Comparison of ENCODE assay signal across 15 cellular contexts in the genomic region with DNA sequence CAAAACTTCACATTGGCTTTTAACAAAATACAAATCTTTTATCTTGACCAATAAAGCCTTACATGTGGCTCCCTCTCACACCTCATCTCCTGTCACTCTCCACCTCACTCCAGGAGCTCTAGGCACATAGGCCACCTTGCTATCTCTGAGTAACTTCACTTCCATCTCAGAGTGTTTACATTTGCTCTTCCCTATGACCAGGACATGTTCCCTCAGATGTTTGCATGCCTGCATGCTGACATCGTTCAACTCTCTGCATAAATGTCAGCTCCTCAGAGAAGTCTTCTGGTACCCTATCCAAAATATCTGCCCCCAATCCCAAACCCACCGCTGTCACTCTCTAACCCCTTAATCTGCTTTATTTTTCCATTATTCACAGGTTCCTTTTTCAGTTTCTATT.
DNase-seq lines count a peak whose midpoint lies in the region; ATAC-seq and TF ChIP-seq lines count a peak whose summit lies in the region.
"Had no signal": no experiment of that assay in that cellular context is flagged by ENCODE, and none has a peak within 500 bp of the region (broad histone marks: within the 10 kb centered on the region; RNA-seq: fewer than 3 reads in every experiment).

No MANE protein-coding gene starts in this region.

- TF ChIP-seq CTCF in natural killer cell (IDR thresholded peaks at IDR 0.05): no peak
- TF ChIP-seq CTCF in type B pancreatic cell (conservative IDR thresholded peaks at IDR 0.05): no peak

- H3K4me3 Mint-ChIP-seq in natural killer cell treated with Interleukin-12 subunit alpha and Interleukin-12 subunit beta and Interleukin-15 and Interleukin-18, amount 100 ng/mL, for 72 hours: peak overlapping the region; percentile 33
- H3K4me3 Mint-ChIP-seq in natural killer cell (no peak overlapping the region), type B pancreatic cell (no peak overlapping the region)
- H3K4me3 Mint-ChIP-seq in activated T-helper 1 cell treated with anti-CD3 and anti-CD28 coated beads, Interleukin-12 subunit alpha, Interleukin-12 subunit beta, Interleukin-2, Interleukin-4 antibody, amounts not matched to agents 30 ng/mL and 10 ng/mL and 1 ng/mL, durations not matched to agents 14 hours and 24 hours and 36 hours: peak overlapping the region; percentile 25
- H3K4me3 Mint-ChIP-seq in stimulated activated naive B cell treated with anti-CD40 and anti-IgM and Interleukin-4, amounts not matched to agents 10 μg/mL and 1 μg/mL and 100 μg/mL, for 72 hours: no peak overlapping the region
- H3K4me3 Mint-ChIP-seq: T-helper 1 cell treated with Interleukin-12 subunit alpha and Interleukin-12 subunit beta and Interleukin-4 antibody, amounts not matched to agents 30 μg/mL and 1 μg/mL, for 36 hours had no signal

- no peaks in the 10 kb centered on the region; the same call in 1 of the 2 replicates for H3K27me3 ChIP-seq in H7 (ENCODE audit: control insufficient read depth, insufficient read depth, low read length)
- H3K27me3 ChIP-seq: BE2C had no signal

- H3K9me3 Mint-ChIP-seq in natural killer cell treated with Interleukin-12 subunit alpha and Interleukin-12 subunit beta and Interleukin-15 and Interleukin-18, amount 100 ng/mL, for 72 hours: peaks cover 6% of the 10 kb centered on the region
- H3K9me3 Mint-ChIP-seq in natural killer cell (peaks cover 2 to 3% of the 10 kb centered on the region in 2 donors), type B pancreatic cell (peaks cover 11% of the 10 kb centered on the region)
- peaks cover 23% of the 10 kb centered on the region for H3K9me3 Mint-ChIP-seq in activated T-helper 1 cell treated with anti-CD3 and anti-CD28 coated beads, Interleukin-12 subunit alpha, Interleukin-12 subunit beta, Interleukin-2, Interleukin-4 antibody, amounts not matched to agents 30 ng/mL and 10 ng/mL and 1 ng/mL, durations not matched to agents 14 hours and 24 hours and 36 hours
- H3K9me3 Mint-ChIP-seq in stimulated activated naive B cell treated with anti-CD40 and anti-IgM and Interleukin-4, amounts not matched to agents 10 μg/mL and 1 μg/mL and 100 μg/mL, for 72 hours: peaks cover 4 to 8% of the 10 kb centered on the region in 2 donors
- H3K9me3 Mint-ChIP-seq: T-helper 1 cell treated with Interleukin-12 subunit alpha and Interleukin-12 subunit beta and Interleukin-4 antibody, amounts not matched to agents 30 μg/mL and 1 μg/mL, for 36 hours had no signal

- no peaks in the 10 kb centered on the region for H3K27me3 Mint-ChIP-seq in natural killer cell treated with Interleukin-12 subunit alpha and Interleukin-12 subunit beta and Interleukin-15 and Interleukin-18, amount 100 ng/mL, for 72 hours
- H3K27me3 Mint-ChIP-seq in natural killer cell (ENCODE audit: low read depth in 2 of 2) (no peaks in the 10 kb centered on the region), type B pancreatic cell (peaks cover 5% of the 10 kb centered on the region)
- H3K27me3 Mint-ChIP-seq in activated T-helper 1 cell treated with anti-CD3 and anti-CD28 coated beads, Interleukin-12 subunit alpha, Interleukin-12 subunit beta, Interleukin-2, Interleukin-4 antibody, amounts not matched to agents 30 ng/mL and 10 ng/mL and 1 ng/mL, durations not matched to agents 14 hours and 24 hours and 36 hours (ENCODE audit: insufficient read depth): no peaks in the 10 kb centered on the region
- H3K27me3 Mint-ChIP-seq in stimulated activated naive B cell treated with anti-CD40 and anti-IgM and Interleukin-4, amounts not matched to agents 10 μg/mL and 1 μg/mL and 100 μg/mL, for 72 hours: no peaks in the 10 kb centered on the region

- no peak for DNase-seq in natural killer cell treated with Interleukin-12 subunit alpha and Interleukin-12 subunit beta and Interleukin-15 and Interleukin-18, amount 100 ng/mL, for 72 hours (ENCODE audit: low spot score)
- DNase-seq in natural killer cell (no peak), glomerular visceral epithelial cell (ENCODE audit: extremely low spot score) (peak; percentile 25), H7 (no peak), type B pancreatic cell (ENCODE audit: extremely low spot score, unreplicated experiment) (no peak)
- DNase-seq in activated T-helper 1 cell treated with anti-CD3 and anti-CD28 coated beads, Interleukin-12 subunit alpha, Interleukin-12 subunit beta, Interleukin-2, Interleukin-4 antibody, amounts not matched to agents 30 ng/mL and 10 ng/mL and 1 ng/mL, durations not matched to agents 14 hours and 24 hours and 36 hours (ENCODE audit: low spot score): no peak
- no peak for DNase-seq in stimulated activated naive B cell treated with anti-CD40 and anti-IgM and Interleukin-4, amounts not matched to agents 10 μg/mL and 1 μg/mL and 100 μg/mL, for 72 hours
- DNase-seq: DND-41; stimulated activated CD4-positive, alpha-beta T cell treated with anti-CD3 and anti-CD28 coated beads, Interleukin-4, amount 100 ng/mL, for 1 hour; stimulated activated naive CD4-positive, alpha-beta T cell treated with Interleukin-2 at 50 U/mL for 16 hours had no signal

- H3K4me3 ChIP-seq in H7 (ENCODE audit: insufficient read depth, low read depth, low read length): no peak overlapping the region
- H3K4me3 ChIP-seq: prostate gland had no signal

- peak overlapping the region; percentile 96 to 100 for H3K27ac Mint-ChIP-seq in natural killer cell treated with Interleukin-12 subunit alpha and Interleukin-12 subunit beta and Interleukin-15 and Interleukin-18, amount 100 ng/mL, for 72 hours
- no peak overlapping the region for H3K27ac Mint-ChIP-seq in natural killer cell
- peak overlapping the region; percentile 95 for H3K27ac Mint-ChIP-seq in activated T-helper 1 cell treated with anti-CD3 and anti-CD28 coated beads, Interleukin-12 subunit alpha, Interleukin-12 subunit beta, Interleukin-2, Interleukin-4 antibody, amounts not matched to agents 30 ng/mL and 10 ng/mL and 1 ng/mL, durations not matched to agents 14 hours and 24 hours and 36 hours
- H3K27ac Mint-ChIP-seq in stimulated activated naive B cell treated with anti-CD40 and anti-IgM and Interleukin-4, amounts not matched to agents 10 μg/mL and 1 μg/mL and 100 μg/mL, for 72 hours: peak overlapping the region; percentile 92
- H3K27ac Mint-ChIP-seq in type B pancreatic cell: no peak overlapping the region

- H3K4me1 Mint-ChIP-seq in natural killer cell treated with Interleukin-12 subunit alpha and Interleukin-12 subunit beta and Interleukin-15 and Interleukin-18, amount 100 ng/mL, for 72 hours (ENCODE audit: low read depth in 2 of 2): peaks cover 75 to 77% of the 10 kb centered on the region in 2 donors
- H3K4me1 Mint-ChIP-seq in natural killer cell (peaks cover 15 to 30% of the 10 kb centered on the region in 2 donors), type B pancreatic cell (ENCODE audit: unreplicated experiment) (peaks cover 40% of the 10 kb centered on the region)
- H3K4me1 Mint-ChIP-seq in activated T-helper 1 cell treated with anti-CD3 and anti-CD28 coated beads, Interleukin-12 subunit alpha, Interleukin-12 subunit beta, Interleukin-2, Interleukin-4 antibody, amounts not matched to agents 30 ng/mL and 10 ng/mL and 1 ng/mL, durations not matched to agents 14 hours and 24 hours and 36 hours (ENCODE audit: low read depth): peaks cover 89% of the 10 kb centered on the region
- peaks cover 66 to 84% of the 10 kb centered on the region in 2 donors for H3K4me1 Mint-ChIP-seq in stimulated activated naive B cell treated with anti-CD40 and anti-IgM and Interleukin-4, amounts not matched to agents 10 μg/mL and 1 μg/mL and 100 μg/mL, for 72 hours

- peaks cover 15% of the 10 kb centered on the region for H3K36me3 Mint-ChIP-seq in natural killer cell treated with Interleukin-12 subunit alpha and Interleukin-12 subunit beta and Interleukin-15 and Interleukin-18, amount 100 ng/mL, for 72 hours
- peaks cover 10% of the 10 kb centered on the region for H3K36me3 Mint-ChIP-seq in natural killer cell
- H3K36me3 Mint-ChIP-seq in activated T-helper 1 cell treated with anti-CD3 and anti-CD28 coated beads, Interleukin-12 subunit alpha, Interleukin-12 subunit beta, Interleukin-2, Interleukin-4 antibody, amounts not matched to agents 30 ng/mL and 10 ng/mL and 1 ng/mL, durations not matched to agents 14 hours and 24 hours and 36 hours (ENCODE audit: low read depth): peaks cover 22% of the 10 kb centered on the region
- peaks cover 0 to 3% of the 10 kb centered on the region in 2 donors for H3K36me3 Mint-ChIP-seq in stimulated activated naive B cell treated with anti-CD40 and anti-IgM and Interleukin-4, amounts not matched to agents 10 μg/mL and 1 μg/mL and 100 μg/mL, for 72 hours
- no peaks in the 10 kb centered on the region for H3K36me3 Mint-ChIP-seq in type B pancreatic cell

- H3K36me3 ChIP-seq in H7 (replicated peaks; ENCODE audit: control insufficient read depth, insufficient read depth, low read length): no peaks in the 10 kb centered on the region
- H3K36me3 ChIP-seq: BE2C, prostate gland had no signal

- no peak for ATAC-seq in natural killer cell treated with Interleukin-12 subunit alpha and Interleukin-12 subunit beta and Interleukin-15 and Interleukin-18, amount 100 ng/mL, for 72 hours
- ATAC-seq in natural killer cell (no peak), GM19035 (IDR thresholded peaks at IDR 0.05; ENCODE audit: unreplicated experiment) (no peak)
- ATAC-seq in stimulated activated naive B cell treated with anti-CD40 and anti-IgM and Interleukin-4, amounts not matched to agents 10 μg/mL and 1 μg/mL and 100 μg/mL, for 72 hours (replicated peaks): no peak
- ATAC-seq: activated naive CD4-positive, alpha-beta T cell treated with anti-CD3 and anti-CD28 coated beads, Interleukin-2, amount 50 U/mL, for 72 hours had no signal

- intact Hi-C loops in natural killer cell (cut with micrococcal nuclease): no loop called here
- intact Hi-C loops in activated T-helper 1 cell treated with anti-CD3 and anti-CD28 coated beads, Interleukin-12 subunit alpha, Interleukin-12 subunit beta, Interleukin-2, Interleukin-4 antibody, amounts not matched to agents 30 ng/mL and 10 ng/mL and 1 ng/mL, durations not matched to agents 14 hours and 24 hours and 36 hours (cut with micrococcal nuclease): no loop called here

Comparison
In these comparisons a context has a peak if more than half of its experiments do, and no peak if none do; other contexts are left out.
1. H3K27ac Mint-ChIP-seq: peak in natural killer cell treated with Interleukin-12 subunit alpha and Interleukin-12 subunit beta and Interleukin-15 and Interleukin-18, amount 100 ng/mL, for 72 hours (2 of 2), activated T-helper 1 cell treated with anti-CD3 and anti-CD28 coated beads, Interleukin-12 subunit alpha, Interleukin-12 subunit beta, Interleukin-2, Interleukin-4 antibody, amounts not matched to agents 30 ng/mL and 10 ng/mL and 1 ng/mL, durations not matched to agents 14 hours and 24 hours and 36 hours (single experiment) and stimulated activated naive B cell treated with anti-CD40 and anti-IgM and Interleukin-4, amounts not matched to agents 10 μg/mL and 1 μg/mL and 100 μg/mL, for 72 hours (single experiment); none in natural killer cell (0 of 2) and type B pancreatic cell (single experiment).
2. H3K4me3 Mint-ChIP-seq: peak in natural killer cell treated with Interleukin-12 subunit alpha and Interleukin-12 subunit beta and Interleukin-15 and Interleukin-18, amount 100 ng/mL, for 72 hours (single experiment) and activated T-helper 1 cell treated with anti-CD3 and anti-CD28 coated beads, Interleukin-12 subunit alpha, Interleukin-12 subunit beta, Interleukin-2, Interleukin-4 antibody, amounts not matched to agents 30 ng/mL and 10 ng/mL and 1 ng/mL, durations not matched to agents 14 hours and 24 hours and 36 hours (single experiment); none in natural killer cell (single experiment), stimulated activated naive B cell treated with anti-CD40 and anti-IgM and Interleukin-4, amounts not matched to agents 10 μg/mL and 1 μg/mL and 100 μg/mL, for 72 hours (0 of 2) and type B pancreatic cell (single experiment).